ENCODE assay signal across 9 cellular contexts in the genomic region with DNA sequence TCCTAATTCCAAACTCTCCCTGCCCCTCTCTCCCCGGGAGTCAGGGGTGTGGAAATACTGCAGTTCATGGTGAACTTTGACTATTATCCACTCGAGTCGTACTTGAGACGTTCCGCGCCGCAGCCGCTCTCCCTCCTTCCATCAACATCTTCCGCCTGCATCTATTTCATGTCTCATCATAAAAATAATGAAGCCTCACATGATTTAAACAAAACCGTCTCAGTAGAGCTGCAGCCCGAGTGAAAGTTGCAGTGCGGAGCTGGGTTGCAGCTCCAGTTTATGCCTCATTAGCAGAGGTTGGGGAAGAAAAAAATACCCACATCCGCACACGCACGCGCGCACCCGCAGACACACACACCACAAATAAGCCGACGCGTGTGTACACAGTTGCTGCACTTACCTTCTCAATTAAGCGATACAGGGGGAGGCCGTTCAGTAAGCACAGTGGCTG. TPM values are rescaled to one million over a fixed set of nuclear protein-coding genes. Genes with fewer than 3 reads are reported as not detected.
DNase-seq lines count a peak whose midpoint lies in the region; ATAC-seq lines count a peak whose summit lies in the region.
"Had no signal": no experiment of that assay in that cellular context is flagged by ENCODE, and none has a peak within 500 bp of the region (broad histone marks: within the 10 kb centered on the region; RNA-seq: fewer than 3 reads in every experiment).

No MANE protein-coding gene starts in this region.

- H3K27ac Mint-ChIP-seq in activated T-helper 1 cell treated with anti-CD3 and anti-CD28 coated beads, Interleukin-12 subunit alpha, Interleukin-12 subunit beta, Interleukin-2, Interleukin-4 antibody, amounts not matched to agents 30 ng/mL and 10 ng/mL and 1 ng/mL, durations not matched to agents 14 hours and 24 hours and 36 hours, result peak overlapping the region; percentile 29
- H3K27ac Mint-ChIP-seq: activated naive CD4-positive, alpha-beta T cell treated with anti-CD3 and anti-CD28 coated beads, Interleukin-2, amount 50 U/mL, for 24 hours had no signal

- H3K4me1 Mint-ChIP-seq in activated T-helper 1 cell treated with anti-CD3 and anti-CD28 coated beads, Interleukin-12 subunit alpha, Interleukin-12 subunit beta, Interleukin-2, Interleukin-4 antibody, amounts not matched to agents 30 ng/mL and 10 ng/mL and 1 ng/mL, durations not matched to agents 14 hours and 24 hours and 36 hours (ENCODE audit: low read depth), result peaks cover 10% of the 10 kb centered on the region
- H3K4me1 Mint-ChIP-seq: activated naive CD4-positive, alpha-beta T cell treated with anti-CD3 and anti-CD28 coated beads, Interleukin-2, amount 50 U/mL, for 24 hours had no signal

- peaks cover 36% of the 10 kb centered on the region for H3K27me3 Mint-ChIP-seq in activated T-helper 1 cell treated with anti-CD3 and anti-CD28 coated beads, Interleukin-12 subunit alpha, Interleukin-12 subunit beta, Interleukin-2, Interleukin-4 antibody, amounts not matched to agents 30 ng/mL and 10 ng/mL and 1 ng/mL, durations not matched to agents 14 hours and 24 hours and 36 hours (ENCODE audit: insufficient read depth)

- H3K4me3 Mint-ChIP-seq in activated T-helper 1 cell treated with anti-CD3 and anti-CD28 coated beads, Interleukin-12 subunit alpha, Interleukin-12 subunit beta, Interleukin-2, Interleukin-4 antibody, amounts not matched to agents 30 ng/mL and 10 ng/mL and 1 ng/mL, durations not matched to agents 14 hours and 24 hours and 36 hours, result no peak overlapping the region
- H3K4me3 Mint-ChIP-seq: activated naive CD4-positive, alpha-beta T cell treated with anti-CD3 and anti-CD28 coated beads, Interleukin-2, amount 50 U/mL, for 24 hours had no signal

- peak overlapping the region; percentile 32 for H3K4me3 ChIP-seq in thymus (ENCODE audit: low read length)

- H3K4me1 ChIP-seq in thymus (ENCODE audit: control insufficient read depth, insufficient read depth, low read length), result no peaks in the 10 kb centered on the region

- DNase-seq in COR-L47 (lab: John Stamatoyannopoulos, UW) (peak; percentile 29), LHCN-M2 (ENCODE audit: low read depth) (peak; percentile 69), iris pigment epithelial cell (ENCODE audit: low read depth) (peak; percentile 17), SIG-M5 treated with dmso at 0.1 percent for 504 hours (lab: John Stamatoyannopoulos, UW; ENCODE audit: unreplicated experiment) (no peak), iPS-NIHi7 (ENCODE audit: extremely low spot score) (no peak)
- DNase-seq in activated T-helper 1 cell treated with anti-CD3 and anti-CD28 coated beads, Interleukin-12 subunit alpha, Interleukin-12 subunit beta, Interleukin-2, Interleukin-4 antibody, amounts not matched to agents 30 ng/mL and 10 ng/mL and 1 ng/mL, durations not matched to agents 14 hours and 24 hours and 36 hours (ENCODE audit: low spot score), result no peak

- peak overlapping the region; percentile 10 for H3K27ac ChIP-seq in thymus (ENCODE audit: low read depth)

- no peaks in the 10 kb centered on the region for H3K9me3 ChIP-seq in thymus (ENCODE audit: control insufficient read depth)

- H3K36me3 ChIP-seq in thymus (ENCODE audit: control insufficient read depth, insufficient read depth), result no peaks in the 10 kb centered on the region

- WGBS in thymus, result 4% methylated on average over 23 of the region's 23 CpGs

- no peak for ATAC-seq in GM19351 (IDR thresholded peaks at IDR 0.05; ENCODE audit: unreplicated experiment)

- intact Hi-C loops in activated T-helper 1 cell treated with anti-CD3 and anti-CD28 coated beads, Interleukin-12 subunit alpha, Interleukin-12 subunit beta, Interleukin-2, Interleukin-4 antibody, amounts not matched to agents 30 ng/mL and 10 ng/mL and 1 ng/mL, durations not matched to agents 14 hours and 24 hours and 36 hours (cut with micrococcal nuclease), result no loop called here

- peaks cover 14% of the 10 kb centered on the region for H3K27me3 ChIP-seq in thymus (ENCODE audit: control insufficient read depth, insufficient read depth)

- H3K36me3 Mint-ChIP-seq in activated T-helper 1 cell treated with anti-CD3 and anti-CD28 coated beads, Interleukin-12 subunit alpha, Interleukin-12 subunit beta, Interleukin-2, Interleukin-4 antibody, amounts not matched to agents 30 ng/mL and 10 ng/mL and 1 ng/mL, durations not matched to agents 14 hours and 24 hours and 36 hours (ENCODE audit: low read depth), result no peaks in the 10 kb centered on the region
- H3K36me3 Mint-ChIP-seq: activated naive CD4-positive, alpha-beta T cell treated with anti-CD3 and anti-CD28 coated beads, Interleukin-2, amount 50 U/mL, for 24 hours had no signal

- H3K9me3 Mint-ChIP-seq in activated T-helper 1 cell treated with anti-CD3 and anti-CD28 coated beads, Interleukin-12 subunit alpha, Interleukin-12 subunit beta, Interleukin-2, Interleukin-4 antibody, amounts not matched to agents 30 ng/mL and 10 ng/mL and 1 ng/mL, durations not matched to agents 14 hours and 24 hours and 36 hours, result no peaks in the 10 kb centered on the region
- H3K9me3 Mint-ChIP-seq: activated naive CD4-positive, alpha-beta T cell treated with anti-CD3 and anti-CD28 coated beads, Interleukin-2, amount 50 U/mL, for 24 hours had no signal

RNA-seq across cellular contexts. Expression of gene LMO3, which starts 0.3 kb away (rescaled TPM):
- 179 and 238 TPM in 2 replicates for total RNA-seq in LHCN-M2 (2014; rRNA removed)
- polyA plus RNA-seq in LHCN-M2 (2012), result 54.5 TPM
- not detected in 2 replicates for total RNA-seq in activated T-helper 1 cell treated with anti-CD3 and anti-CD28 coated beads, Interleukin-12 subunit alpha, Interleukin-12 subunit beta, Interleukin-2, Interleukin-4 antibody, amounts not matched to agents 30 ng/mL and 10 ng/mL and 1 ng/mL, durations not matched to agents 14 hours and 24 hours and 36 hours
- polyA plus RNA-seq in thymus, result 61.9 TPM

Comparison
In these comparisons a context has a peak if more than half of its experiments do, and no peak if none do; other contexts are left out.
1. DNase-seq: peak in COR-L47 (single experiment), LHCN-M2 (single experiment) and iris pigment epithelial cell (single experiment); none in activated T-helper 1 cell treated with anti-CD3 and anti-CD28 coated beads, Interleukin-12 subunit alpha, Interleukin-12 subunit beta, Interleukin-2, Interleukin-4 antibody, amounts not matched to agents 30 ng/mL and 10 ng/mL and 1 ng/mL, durations not matched to agents 14 hours and 24 hours and 36 hours (single experiment), SIG-M5 treated with dmso at 0.1 percent for 504 hours (single experiment) and iPS-NIHi7 (single experiment).
2. RNA of gene LMO3, which starts 0.3 kb away (total RNA-seq): 179 to 238 TPM in LHCN-M2; not detected in activated T-helper 1 cell treated with anti-CD3 and anti-CD28 coated beads, Interleukin-12 subunit alpha, Interleukin-12 subunit beta, Interleukin-2, Interleukin-4 antibody, amounts not matched to agents 30 ng/mL and 10 ng/mL and 1 ng/mL, durations not matched to agents 14 hours and 24 hours and 36 hours; every median in the first group is over 100 times any median in the second.